In genomic region chr9:72948906-72949582, GRCh38 we compare ENCODE assay signal across 2 cellular contexts.
TF ChIP-seq lines count a peak whose summit lies in the region.

No MANE protein-coding gene starts in this region.

TF ChIP-seq in GM23338, 12 proteins besides CTCF, POLR2A, EP300 and RAD21:
- TF ChIP-seq ETS1 (IDR thresholded peaks at IDR 0.05) (no peak), POLR2AphosphoS5 (IDR thresholded peaks at IDR 0.05; ENCODE audit: low read depth) (no peak), JUNB (IDR thresholded peaks at IDR 0.05; ENCODE audit: unreplicated experiment) (no peak), REST (IDR thresholded peaks at IDR 0.05; ENCODE audit: unreplicated experiment) (no peak), NANOG (IDR thresholded peaks at IDR 0.05; ENCODE audit: borderline replicate concordance) (no peak), ZNF114 (CRISPR knock-in tag; IDR thresholded peaks at IDR 0.05) (no peak), ZNF462 (CRISPR knock-in tag; IDR thresholded peaks at IDR 0.05) (no peak), ZNF331 (CRISPR knock-in tag; IDR thresholded peaks at IDR 0.05; ENCODE audit: low read depth) (no peak), STAT1 (IDR thresholded peaks at IDR 0.05; ENCODE audit: unreplicated experiment) (no peak), CREB1 (CRISPR knock-in tag; IDR thresholded peaks at IDR 0.05; ENCODE audit: low read depth) (no peak), EZH2 (IDR thresholded peaks at IDR 0.05; ENCODE audit: low read depth, unreplicated experiment) (no peak), EZH2phosphoT487 (IDR thresholded peaks at IDR 0.05; ENCODE audit: unreplicated experiment) (no peak)

TF ChIP-seq in HepG2, 621 proteins besides CTCF, POLR2A, EP300 and RAD21 (continued from another document and continues in another):
- TF ChIP-seq PRDM10 (CRISPR knock-in tag; IDR thresholded peaks at IDR 0.05; ENCODE audit: low read depth) (no peak), ZNF687 (CRISPR knock-in tag; IDR thresholded peaks at IDR 0.05) (no peak), POLR2G (IDR thresholded peaks at IDR 0.05; ENCODE audit: low read depth, low read length) (peak; percentile 6; the same call in 1 of the 2 replicates), SMARCE1 (IDR thresholded peaks at IDR 0.05; ENCODE audit: borderline replicate concordance) (no peak), ZNF768 (CRISPR knock-in tag; IDR thresholded peaks at IDR 0.05) (peak; percentile 75; the same call in 1 of the 2 replicates), ZMYM3 (CRISPR knock-in tag; IDR thresholded peaks at IDR 0.05) (peak; percentile 53), SSRP1 (CRISPR knock-in tag; IDR thresholded peaks at IDR 0.05) (no peak), RBM22 (optimal IDR thresholded peaks at IDR 0.05; ENCODE audit: low read length) (peak; percentile 75), LBX2 (CRISPR knock-in tag; IDR thresholded peaks at IDR 0.05; ENCODE audit: borderline replicate concordance) (no peak), TBX2 (CRISPR knock-in tag; IDR thresholded peaks at IDR 0.05; ENCODE audit: borderline replicate concordance) (no peak), NFE2 (CRISPR knock-in tag; IDR thresholded peaks at IDR 0.05) (no peak), ADNP (CRISPR knock-in tag; IDR thresholded peaks at IDR 0.05) (no peak), POLR2AphosphoS2 (IDR thresholded peaks at IDR 0.05; ENCODE audit: low read depth, low read length) (no peak), RFXANK (CRISPR knock-in tag; IDR thresholded peaks at IDR 0.05) (no peak), NFYC (CRISPR knock-in tag; IDR thresholded peaks at IDR 0.05) (no peak), FOXP1 (IDR thresholded peaks at IDR 0.05) (no peak), FOXP1 (CRISPR knock-in tag; IDR thresholded peaks at IDR 0.05) (no peak), ASH2L (IDR thresholded peaks at IDR 0.05; ENCODE audit: insufficient read length, low read depth, low read length) (peak; percentile 18), ZNF263 (CRISPR knock-in tag; IDR thresholded peaks at IDR 0.05) (no peak), IKZF4 (CRISPR knock-in tag; IDR thresholded peaks at IDR 0.05; ENCODE audit: borderline replicate concordance, low read depth, not compliant biosample characterization) (no peak), RORA (CRISPR knock-in tag; IDR thresholded peaks at IDR 0.05) (no peak), SIN3B (IDR thresholded peaks at IDR 0.05; ENCODE audit: low read length) (no peak), ZNF292 (CRISPR knock-in tag; IDR thresholded peaks at IDR 0.05; ENCODE audit: borderline replicate concordance, low read depth) (no peak), HMG20A (CRISPR knock-in tag; IDR thresholded peaks at IDR 0.05; ENCODE audit: borderline replicate concordance) (no peak), TFAP4 (IDR thresholded peaks at IDR 0.05; ENCODE audit: borderline replicate concordance, low read depth) (peak; percentile 39; the same call in 1 of the 2 replicates), ARID2 (CRISPR knock-in tag; IDR thresholded peaks at IDR 0.05; ENCODE audit: borderline replicate concordance) (no peak), GMEB2 (CRISPR knock-in tag; IDR thresholded peaks at IDR 0.05; ENCODE audit: low read depth) (no peak), ARNT2 (CRISPR knock-in tag; IDR thresholded peaks at IDR 0.05; ENCODE audit: low read depth) (no peak), RCOR2 (CRISPR knock-in tag; IDR thresholded peaks at IDR 0.05) (no peak), ZNF616 (CRISPR knock-in tag; IDR thresholded peaks at IDR 0.05; ENCODE audit: low read depth) (no peak), CREB3 (CRISPR knock-in tag; IDR thresholded peaks at IDR 0.05) (no peak), ZNF367 (CRISPR knock-in tag; IDR thresholded peaks at IDR 0.05; ENCODE audit: borderline replicate concordance) (no peak), HNF4A (CRISPR knock-in tag; IDR thresholded peaks at IDR 0.05) (0 out of 2 replicates have a peak, but pooled peaks have one; percentile 20), NPAS2 (CRISPR knock-in tag; IDR thresholded peaks at IDR 0.05; ENCODE audit: borderline replicate concordance) (no peak), ZKSCAN1 (IDR thresholded peaks at IDR 0.05; ENCODE audit: low read length) (no peak), PHF21A (CRISPR knock-in tag; IDR thresholded peaks at IDR 0.05) (no peak), ONECUT2 (CRISPR knock-in tag; IDR thresholded peaks at IDR 0.05) (peak; percentile 65; the same call in 1 of the 2 replicates), POGK (CRISPR knock-in tag; conservative IDR thresholded peaks at IDR 0.05) (no peak), PLRG1 (conservative IDR thresholded peaks at IDR 0.05) (no peak), RNF219 (CRISPR knock-in tag; IDR thresholded peaks at IDR 0.05) (no peak), PBX3 (CRISPR knock-in tag; IDR thresholded peaks at IDR 0.05; ENCODE audit: borderline replicate concordance) (no peak), MBD4 (IDR thresholded peaks at IDR 0.05; ENCODE audit: borderline replicate concordance, low read length) (no peak), ZNF546 (CRISPR knock-in tag; conservative IDR thresholded peaks at IDR 0.05) (no peak), ZNF30 (CRISPR knock-in tag; IDR thresholded peaks at IDR 0.05) (no peak), MEIS2 (CRISPR knock-in tag; IDR thresholded peaks at IDR 0.05) (no peak), GATAD2A (CRISPR knock-in tag; IDR thresholded peaks at IDR 0.05) (0 out of 2 replicates have a peak, but pooled peaks have one; percentile 11)
